ENCODE assay signal across 1 cellular context in the genomic region with DNA sequence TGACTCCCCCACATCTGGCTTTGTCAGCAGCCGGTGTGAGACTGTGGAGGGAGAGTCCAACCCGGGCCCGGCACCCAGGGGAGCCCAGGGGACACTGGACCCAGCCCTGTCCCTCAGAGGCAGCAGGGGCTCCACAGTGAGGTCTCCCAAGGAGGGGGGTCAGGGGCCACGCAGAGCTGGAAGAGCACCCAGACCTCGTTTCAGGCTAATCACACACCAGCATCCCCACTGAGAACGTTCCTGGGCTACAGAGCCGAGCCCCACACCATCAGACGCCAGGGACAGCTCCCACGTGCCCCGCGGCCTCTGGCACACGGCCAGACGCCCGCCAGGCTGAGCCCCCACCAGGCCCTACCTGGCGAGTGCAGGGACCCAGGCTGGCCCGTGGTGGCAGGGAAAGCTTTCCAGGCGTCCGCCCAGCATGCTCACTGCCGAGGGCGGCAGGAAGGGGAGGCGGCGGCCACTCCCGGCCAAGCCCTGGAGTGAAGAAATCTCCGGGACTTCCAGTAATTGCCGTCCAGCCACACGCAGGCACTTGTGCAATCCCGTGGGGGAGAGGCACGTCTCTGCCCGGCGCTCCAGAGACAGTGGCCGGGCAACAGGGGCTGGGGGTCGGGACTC.
A peak's percentile ranks its signal among the peaks of the same experiment; 100 is the strongest.
TF ChIP-seq lines count a peak whose summit lies in the region.

No MANE protein-coding gene starts in this region.

TF ChIP-seq in PFSK-1, 5 proteins besides CTCF, POLR2A, EP300 and RAD21 (continued from another document):
- peak in 1 of 2 experiments; percentile 12; a peak in 1 of 4 replicates for TF ChIP-seq REST (IDR thresholded peaks at IDR 0.05; ENCODE audit: insufficient read depth in 1 of 2, low read depth in 2 of 2, low read length in 2 of 2)
